Comparison of ENCODE assay signal across 25 cellular contexts in genomic region chr7:32023353-32023752, GRCh38. TPM values are rescaled to one million over a fixed set of nuclear protein-coding genes. Genes with fewer than 3 reads are reported as not detected.
"Had no signal": no experiment of that assay in that cellular context is flagged by ENCODE, and none has a peak within 500 bp of the region (broad histone marks: within the 10 kb centered on the region; RNA-seq: fewer than 3 reads in every experiment).

No MANE protein-coding gene starts in this region.

- H3K36me3 ChIP-seq: esophagus muscularis mucosa, neutrophil, ovary, tibial artery had no signal

- H3K9me3 Mint-ChIP-seq: activated T-cell treated with anti-CD3 and anti-CD28 coated beads, Interleukin-2, amount 50 U/mL, for 4 hours had no signal

- H3K27me3 ChIP-seq: esophagus muscularis mucosa, heart right ventricle, neutrophil, ovary, tibial artery had no signal

- H3K36me3 Mint-ChIP-seq: activated naive CD8-positive, alpha-beta T cell treated with anti-CD3 and anti-CD28 coated beads for 36 hours; memory B cell; WTC11 had no signal

- H3K27ac Mint-ChIP-seq: activated naive CD8-positive, alpha-beta T cell treated with anti-CD3 and anti-CD28 coated beads for 36 hours; memory B cell; nephron; stimulated activated naive CD8-positive, alpha-beta T cell treated with anti-CD3 and anti-CD28 coated beads, Interleukin-15, Interleukin-2, amounts not matched to agents 100 ng/mL and 50 ng/mL, for 24 hours; WTC11 had no signal

- H3K4me1 Mint-ChIP-seq: activated naive CD8-positive, alpha-beta T cell treated with anti-CD3 and anti-CD28 coated beads for 36 hours; memory B cell; WTC11 had no signal

- H3K4me3 ChIP-seq: coronary artery, esophagus muscularis mucosa, heart right ventricle, ovary, psoas muscle, tibial artery had no signal

- H3K27me3 Mint-ChIP-seq: activated naive CD8-positive, alpha-beta T cell treated with anti-CD3 and anti-CD28 coated beads for 36 hours; memory B cell; stimulated activated naive CD8-positive, alpha-beta T cell treated with anti-CD3 and anti-CD28 coated beads, Interleukin-15, Interleukin-2, amounts not matched to agents 100 ng/mL and 50 ng/mL, for 24 hours had no signal

- DNase-seq: activated CD8-positive, alpha-beta memory T cell treated with anti-CD3 and anti-CD28 coated beads for 24 hours; activated CD8-positive, alpha-beta memory T cell treated with anti-CD3 and anti-CD28 coated beads, Interleukin-2, amount 50 U/mL, for 4 hours; activated naive CD4-positive, alpha-beta T cell treated with Interleukin-2 at 50 U/mL for 16 hours; activated naive CD8-positive, alpha-beta T cell treated with anti-CD3 and anti-CD28 coated beads for 36 hours; activated T-cell treated with anti-CD3 and anti-CD28 coated beads, Interleukin-2, amount 50 U/mL, for 4 hours; amniotic stem cell; cerebellar nuclear complex; heart right ventricle; left colon; ovary; psoas muscle; right cardiac atrium; stimulated activated CD4-positive, alpha-beta T cell treated with anti-CD3 and anti-CD28 coated beads, Interleukin-12 subunit alpha, Interleukin-12 subunit beta, amount 100 ng/mL, for 4 hours; stimulated activated CD4-positive, alpha-beta T cell treated with anti-CD3 and anti-CD28 coated beads, Interleukin-4, amount 100 ng/mL, for 4 hours; substantia nigra; T-helper 9 cell; tibial artery had no signal

- H3K27ac ChIP-seq: coronary artery, esophagus muscularis mucosa, heart right ventricle, neutrophil, ovary, psoas muscle, tibial artery had no signal

- H3K4me3 Mint-ChIP-seq: activated naive CD8-positive, alpha-beta T cell treated with anti-CD3 and anti-CD28 coated beads for 36 hours; activated T-cell treated with anti-CD3 and anti-CD28 coated beads, Interleukin-2, amount 50 U/mL, for 4 hours; memory B cell; nephron; stimulated activated naive CD8-positive, alpha-beta T cell treated with anti-CD3 and anti-CD28 coated beads, Interleukin-15, Interleukin-2, amounts not matched to agents 100 ng/mL and 50 ng/mL, for 24 hours; WTC11 had no signal

- H3K4me1 ChIP-seq: psoas muscle had no signal

- H3K9me3 ChIP-seq: esophagus muscularis mucosa, neutrophil, ovary, psoas muscle, tibial artery had no signal

RNA-seq across cellular contexts. Expression of gene PDE1C, which starts 46.9 kb away (rescaled TPM):
- total RNA-seq: activated naive CD8-positive, alpha-beta T cell treated with anti-CD3 and anti-CD28 coated beads for 36 hours; activated T-cell treated with anti-CD3 and anti-CD28 coated beads, Interleukin-2, amount 50 U/mL, for 4 hours; mononuclear cell had no signal
